In genomic region chr11:57778318-57779037, GRCh38 we compare ENCODE assay signal across 8 cellular contexts. TPM values are rescaled to one million over a fixed set of nuclear protein-coding genes. Genes with fewer than 3 reads are reported as not detected.
DNase-seq lines count a peak whose midpoint lies in the region; ATAC-seq and TF ChIP-seq lines count a peak whose summit lies in the region.

No MANE protein-coding gene starts in this region.

- TF ChIP-seq EP300 in Ishikawa (IDR thresholded peaks at IDR 0.05; ENCODE audit: borderline replicate concordance) = no peak

- peaks cover 2% of the 10 kb centered on the region; the same call in 1 of the 2 replicates for H3K4me1 ChIP-seq in BE2C
- H3K4me1 ChIP-seq in right atrium auricular region = peaks cover 0 to 100% of the 10 kb centered on the region in 2 donors

- no peak overlapping the region for H3K4me3 Mint-ChIP-seq in activated T-helper 17 cell treated with anti-CD3 and anti-CD28 coated beads, Interleukin-2, amount 50 U/mL, for 72 hours

- no peaks in the 10 kb centered on the region for H3K36me3 Mint-ChIP-seq in activated T-helper 17 cell treated with anti-CD3 and anti-CD28 coated beads, Interleukin-2, amount 50 U/mL, for 72 hours (ENCODE audit: low read depth)

- no peak for TF ChIP-seq CTCF in BE2C (IDR thresholded peaks at IDR 0.05; ENCODE audit: low read depth, low read length)
- no peak for TF ChIP-seq CTCF in right atrium auricular region (IDR thresholded peaks at IDR 0.05)

- no peak; the same call in 1 of the 2 replicates for TF ChIP-seq RAD21 in Ishikawa (IDR thresholded peaks at IDR 0.05; ENCODE audit: low read depth)

- no peaks in the 10 kb centered on the region for H3K27me3 Mint-ChIP-seq in activated T-helper 17 cell treated with anti-CD3 and anti-CD28 coated beads, Interleukin-2, amount 50 U/mL, for 72 hours

- no peak overlapping the region for H3K27ac Mint-ChIP-seq in activated T-helper 17 cell treated with anti-CD3 and anti-CD28 coated beads, Interleukin-2, amount 50 U/mL, for 72 hours

- H3K36me3 ChIP-seq in BE2C = no peaks in the 10 kb centered on the region
- H3K36me3 ChIP-seq in right atrium auricular region = no peaks in the 10 kb centered on the region

- H3K27ac ChIP-seq in right atrium auricular region = peak overlapping the region; percentile 79 to 90

- DNase-seq in BE2C (peak; percentile 72), anterior cingulate cortex (lab: John Stamatoyannopoulos, UW) (peak in 55 of 58 donors; percentile 18 to 87 (median 69)), right atrium auricular region (ENCODE audit: low spot score) (peak; percentile 97), pulmonary artery endothelial cell (ENCODE audit: low read depth, low spot score) (peak; percentile 99), CD1c-positive myeloid dendritic cell (ENCODE audit: extremely low spot score) (no peak)

- ATAC-seq in activated T-helper 17 cell treated with anti-CD3 and anti-CD28 coated beads, Interleukin-2, amount 50 U/mL, for 72 hours (replicated peaks) = no peak
- no peak for ATAC-seq in HG02678 (IDR thresholded peaks at IDR 0.05; ENCODE audit: unreplicated experiment)

- H3K4me1 Mint-ChIP-seq in activated T-helper 17 cell treated with anti-CD3 and anti-CD28 coated beads, Interleukin-2, amount 50 U/mL, for 72 hours = no peaks in the 10 kb centered on the region

- H3K27me3 ChIP-seq in BE2C (no peaks in the 10 kb centered on the region), right atrium auricular region (no peaks in the 10 kb centered on the region)

- H3K9me3 ChIP-seq in BE2C (no peaks in the 10 kb centered on the region), right atrium auricular region (no peaks in the 10 kb centered on the region)

- H3K4me3 ChIP-seq in BE2C (ENCODE audit: low read depth, low read length) (peak overlapping the region; percentile 6; the same call in 1 of the 2 replicates), right atrium auricular region (peak overlapping the region in 1 of 2 donors; percentile 28)

- no peaks in the 10 kb centered on the region for H3K9me3 Mint-ChIP-seq in activated T-helper 17 cell treated with anti-CD3 and anti-CD28 coated beads, Interleukin-2, amount 50 U/mL, for 72 hours

TF ChIP-seq in Ishikawa, 13 proteins besides CTCF, POLR2A, EP300 and RAD21:
- TF ChIP-seq TEAD4 (IDR thresholded peaks at IDR 0.05) = peak; percentile 97
- peak; percentile 92 for TF ChIP-seq NFIC (IDR thresholded peaks at IDR 0.05)
- peak; percentile 70 for TF ChIP-seq ZBTB7A (IDR thresholded peaks at IDR 0.05; ENCODE audit: low read depth)
- peak; percentile 42; the same call in 1 of the 2 replicates for TF ChIP-seq FOXM1 (IDR thresholded peaks at IDR 0.05; ENCODE audit: borderline replicate concordance, low read depth)
- TF ChIP-seq, protein P1, sequence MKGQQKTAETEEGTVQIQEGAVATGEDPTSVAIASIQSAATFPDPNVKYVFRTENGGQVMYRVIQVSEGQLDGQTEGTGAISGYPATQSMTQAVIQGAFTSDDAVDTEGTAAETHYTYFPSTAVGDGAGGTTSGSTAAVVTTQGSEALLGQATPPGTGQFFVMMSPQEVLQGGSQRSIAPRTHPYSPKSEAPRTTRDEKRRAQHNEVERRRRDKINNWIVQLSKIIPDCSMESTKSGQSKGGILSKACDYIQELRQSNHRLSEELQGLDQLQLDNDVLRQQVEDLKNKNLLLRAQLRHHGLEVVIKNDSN (IDR thresholded peaks at IDR 0.05) = no peak
- no peak for TF ChIP-seq CEBPB (IDR thresholded peaks at IDR 0.05)
- peak; percentile 42 for TF ChIP-seq TCF12 (IDR thresholded peaks at IDR 0.05; ENCODE audit: low read depth)
- TF ChIP-seq, protein P2, sequence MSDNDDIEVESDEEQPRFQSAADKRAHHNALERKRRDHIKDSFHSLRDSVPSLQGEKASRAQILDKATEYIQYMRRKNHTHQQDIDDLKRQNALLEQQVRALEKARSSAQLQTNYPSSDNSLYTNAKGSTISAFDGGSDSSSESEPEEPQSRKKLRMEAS (IDR thresholded peaks at IDR 0.05) = no peak
- TF ChIP-seq TAF1 (IDR thresholded peaks at IDR 0.05; ENCODE audit: low read depth) = no peak
- TF ChIP-seq EGR1 (IDR thresholded peaks at IDR 0.05) = no peak
TF ChIP-seq in Ishikawa: peak in this region for 5.

RNA-seq across cellular contexts. Expression of gene CTNND1, which starts 16.9 kb away (rescaled TPM):
- polyA plus RNA-seq in BE2C (2012; ENCODE audit: insufficient read depth, insufficient read length, low read depth) = 39.9 TPM
- total RNA-seq in right atrium auricular region (10 to 100 TPM; 58.2 to 63.2 TPM), pulmonary artery endothelial cell (174 and 247 TPM in 2 replicates)
- total RNA-seq in activated T-helper 17 cell treated with anti-CD3 and anti-CD28 coated beads, Interleukin-2, amount 50 U/mL, for 72 hours = 10 to 100 TPM in 1 of 2 donors, 1 to 10 TPM in 1; 4.6 to 12.5 TPM

RNA-seq across cellular contexts. Expression of gene BTBD18, which starts 26.9 kb away (rescaled TPM):
- polyA plus RNA-seq in BE2C (2012; ENCODE audit: insufficient read depth, insufficient read length, low read depth) = not detected
- not detected for total RNA-seq in right atrium auricular region
- total RNA-seq in pulmonary artery endothelial cell = not detected in 2 replicates
- total RNA-seq in activated T-helper 17 cell treated with anti-CD3 and anti-CD28 coated beads, Interleukin-2, amount 50 U/mL, for 72 hours = not detected

RNA-seq across cellular contexts. Expression of gene SELENOH, which starts 37.2 kb away (rescaled TPM):
- polyA plus RNA-seq in BE2C (2012; ENCODE audit: insufficient read depth, insufficient read length, low read depth) = 58.1 TPM
- total RNA-seq in right atrium auricular region (100 to 1,000 TPM; 147 to 159 TPM), pulmonary artery endothelial cell (60.6 and 86.0 TPM in 2 replicates)
- total RNA-seq in activated T-helper 17 cell treated with anti-CD3 and anti-CD28 coated beads, Interleukin-2, amount 50 U/mL, for 72 hours = 100 to 1,000 TPM; 149 to 175 TPM

Comparison
In these comparisons a context has a peak if more than half of its experiments do, and no peak if none do; other contexts are left out.
1. RNA of gene CTNND1, which starts 16.9 kb away (total RNA-seq): 174 to 247 TPM in pulmonary artery endothelial cell and 58.2 to 63.2 TPM in right atrium auricular region; 4.6 to 12.5 TPM in activated T-helper 17 cell treated with anti-CD3 and anti-CD28 coated beads, Interleukin-2, amount 50 U/mL, for 72 hours; every median in the first group is over 4 times any median in the second.